Comparison of ENCODE assay signal across 24 cellular contexts in genomic region chr5:121890297-121890858, GRCh38. TPM values are rescaled to one million over a fixed set of nuclear protein-coding genes. Genes with fewer than 3 reads are reported as not detected.
"Had no signal": no experiment of that assay in that cellular context is flagged by ENCODE, and none has a peak within 500 bp of the region (broad histone marks: within the 10 kb centered on the region; RNA-seq: fewer than 3 reads in every experiment).

No MANE protein-coding gene starts in this region.

- H3K27ac Mint-ChIP-seq: activated B cell treated with CpG ODN at 0.5 μM for 24 hours; activated CD8-positive, alpha-beta T cell treated with anti-CD3 and anti-CD28 coated beads for 36 hours; activated T-helper 17 cell treated with anti-CD3 and anti-CD28 coated beads, Interleukin-2, amount 50 U/mL, for 72 hours; brain; T-helper 2 cell treated with Interferon-gamma antibody and Interleukin-4, amounts not matched to agents 5 μg/mL and 100 μg/mL, for 36 hours had no signal

- H3K4me2 ChIP-seq: hepatocyte had no signal

- H3K9me3 ChIP-seq: thyroid gland had no signal

- H3K4me3 Mint-ChIP-seq: activated B cell treated with CpG ODN at 0.5 μM for 24 hours; activated CD8-positive, alpha-beta T cell treated with anti-CD3 and anti-CD28 coated beads for 36 hours; activated T-helper 17 cell treated with anti-CD3 and anti-CD28 coated beads, Interleukin-2, amount 50 U/mL, for 72 hours; brain; T-helper 2 cell treated with Interferon-gamma antibody and Interleukin-4, amounts not matched to agents 5 μg/mL and 100 μg/mL, for 36 hours had no signal

- DNase-seq: activated B cell treated with CpG ODN at 0.5 μM for 24 hours; activated CD4-positive, alpha-beta T cell treated with anti-CD3 and anti-CD28 coated beads for 4 hours; activated CD8-positive, alpha-beta T cell treated with anti-CD3 and anti-CD28 coated beads for 36 hours; activated naive CD4-positive, alpha-beta T cell treated with Interleukin-2 at 50 U/mL for 16 hours; activated T-cell treated with anti-CD3 and anti-CD28 coated beads, Interleukin-2, amount 50 U/mL, for 1 hour; caudate nucleus; dorsolateral prefrontal cortex; foreskin fibroblast; spleen; stimulated activated naive CD4-positive, alpha-beta T cell; thyroid gland had no signal

- H3K27me3 ChIP-seq: hepatocyte, thyroid gland had no signal

- H3K79me2 ChIP-seq: hepatocyte had no signal

- H3K4me3 ChIP-seq: dorsolateral prefrontal cortex, hepatocyte, spleen, thyroid gland had no signal

- H3K4me1 ChIP-seq: spleen, thyroid gland had no signal

- H3K27me3 Mint-ChIP-seq: activated B cell treated with CpG ODN at 0.5 μM for 24 hours; activated T-helper 17 cell treated with anti-CD3 and anti-CD28 coated beads, Interleukin-2, amount 50 U/mL, for 72 hours had no signal

- H3K36me3 ChIP-seq: spleen, thyroid gland had no signal

- FAIRE-seq: islet of Langerhans, TTC549 had no signal

- H2AFZ ChIP-seq: hepatocyte had no signal

- H3K4me1 Mint-ChIP-seq: activated B cell treated with CpG ODN at 0.5 μM for 24 hours; activated T-helper 17 cell treated with anti-CD3 and anti-CD28 coated beads, Interleukin-2, amount 50 U/mL, for 72 hours; brain had no signal

- H3K27ac ChIP-seq: dorsolateral prefrontal cortex, epithelial cell of prostate, hepatocyte, spleen, thyroid gland had no signal

- H3K36me3 Mint-ChIP-seq: brain had no signal

- ATAC-seq: activated CD8-positive, alpha-beta T cell treated with anti-CD3 and anti-CD28 coated beads for 36 hours; activated T-helper 17 cell treated with anti-CD3 and anti-CD28 coated beads, Interleukin-2, amount 50 U/mL, for 72 hours; left lobe of liver had no signal

- H3K9me3 Mint-ChIP-seq: activated CD8-positive, alpha-beta T cell treated with anti-CD3 and anti-CD28 coated beads for 36 hours; activated T-helper 17 cell treated with anti-CD3 and anti-CD28 coated beads, Interleukin-2, amount 50 U/mL, for 72 hours; T-helper 2 cell treated with Interferon-gamma antibody and Interleukin-4, amounts not matched to agents 5 μg/mL and 100 μg/mL, for 36 hours had no signal

RNA-seq across cellular contexts. Expression of gene FTMT, which starts 38.7 kb away (rescaled TPM):
- total RNA-seq: activated B cell treated with CpG ODN at 0.5 μM for 24 hours; activated CD8-positive, alpha-beta T cell treated with anti-CD3 and anti-CD28 coated beads for 36 hours; activated T-helper 17 cell treated with anti-CD3 and anti-CD28 coated beads, Interleukin-2, amount 50 U/mL, for 72 hours; dorsolateral prefrontal cortex; hepatocyte; left lobe of liver; mononuclear cell; omental fat pad; posterior vena cava; spleen; thyroid gland; ureter had no signal
- polyA plus RNA-seq: hepatocyte, neural cell, spleen had no signal
